ENCODE assay signal across 9 cellular contexts in genomic region chr12:106140223-106140986, GRCh38. TPM values are rescaled to one million over a fixed set of nuclear protein-coding genes. Genes with fewer than 3 reads are reported as not detected.
A peak's percentile ranks its signal among the peaks of the same experiment; 100 is the strongest.
DNase-seq lines count a peak whose midpoint lies in the region; ATAC-seq, FAIRE-seq and TF ChIP-seq lines count a peak whose summit lies in the region.
"Had no signal": no experiment of that assay in that cellular context is flagged by ENCODE, and none has a peak within 500 bp of the region (broad histone marks: within the 10 kb centered on the region; RNA-seq: fewer than 3 reads in every experiment).

No MANE protein-coding gene starts in this region.

- H3K9ac ChIP-seq in H1 (replicated peaks in 1 of 4; ENCODE audit: extremely low read depth in 1 of 4, low read depth in 3 of 4, low read length in 3 of 4) (peak overlapping the region; percentile 54 to 84 (median 81)), muscle layer of colon (ENCODE audit: low read length) (peak overlapping the region; percentile 78)

- intact Hi-C loops in vagina (cut with DNase I), result no loop called here

- peaks cover 42% of the 10 kb centered on the region for H3K27me3 Mint-ChIP-seq in activated naive CD8-positive, alpha-beta T cell
- H3K27me3 Mint-ChIP-seq in activated naive CD8-positive, alpha-beta T cell treated with anti-CD3 and anti-CD28 coated beads, Interleukin-2, amount 50 U/mL, for 24 hours, result peaks cover 52% of the 10 kb centered on the region
- peaks cover 60% of the 10 kb centered on the region for H3K27me3 Mint-ChIP-seq in activated CD4-positive, alpha-beta T cell treated with anti-CD3 and anti-CD28 coated beads, Interleukin-2, amount 10 ng/mL, durations not matched to agents 7 days and 5 days

- no peak for FAIRE-seq in H1 (lab: Jason Lieb, UNC)
- FAIRE-seq: colon had no signal

- H3K14ac ChIP-seq in H1 (ENCODE audit: insufficient read length), result no peak overlapping the region

- H2BK20ac ChIP-seq in H1 (ENCODE audit: low read length), result no peak overlapping the region

- WGBS in H1 (ENCODE audit: extremely low coverage in 1 of 2, insufficient coverage in 1 of 2, insufficient read length in 1 of 2, insufficient replicate concordance in 2 of 2, low coverage in 1 of 2, low lambda C conversion rate in 2 of 2, missing lambda C conversion rate in 1 of 2), 2 experiments, result 37% methylated on average over 15 of the region's 15 CpGs; no CpG with 5 or more reads in 1 of the 2 experiments

- H3K36me3 Mint-ChIP-seq in activated naive CD8-positive, alpha-beta T cell, result no peaks in the 10 kb centered on the region
- H3K36me3 Mint-ChIP-seq in activated naive CD8-positive, alpha-beta T cell treated with anti-CD3 and anti-CD28 coated beads, Interleukin-2, amount 50 U/mL, for 24 hours (ENCODE audit: low read depth), result no peaks in the 10 kb centered on the region
- no peaks in the 10 kb centered on the region for H3K36me3 Mint-ChIP-seq in activated CD4-positive, alpha-beta T cell treated with anti-CD3 and anti-CD28 coated beads, Interleukin-2, amount 10 ng/mL, durations not matched to agents 7 days and 5 days (ENCODE audit: low read depth)

- peak overlapping the region; percentile 88 to 91 for H3K4me2 ChIP-seq in H1 (ENCODE audit: insufficient read depth in 1 of 2, low read depth in 2 of 2, low read length in 2 of 2)

- H4K8ac ChIP-seq in H1 (ENCODE audit: extremely low read depth, insufficient read depth, low read length), result no peak overlapping the region

- H2BK5ac ChIP-seq in H1 (ENCODE audit: low read depth, low read length), result peak overlapping the region; percentile 92

- no peak for ATAC-seq in activated naive CD8-positive, alpha-beta T cell treated with anti-CD3 and anti-CD28 coated beads, Interleukin-2, amount 50 U/mL, for 24 hours

- H3K4me1 ChIP-seq in H1 (replicated peaks in 1 of 4; ENCODE audit: control insufficient read depth in 3 of 4, insufficient read depth in 4 of 4, low read length in 3 of 4) (peaks cover 8 to 34% (median 20%) of the 10 kb centered on the region in 4 experiments; a peak in 6 of 7 replicates), muscle layer of colon (ENCODE audit: insufficient read depth, low read length) (peaks cover 20% of the 10 kb centered on the region), vagina (peaks cover 38% of the 10 kb centered on the region)

- H3K27ac ChIP-seq in H1 (ENCODE audit: low read depth, low read length) (peak overlapping the region; percentile 88; the same call in 1 of the 2 replicates), muscle layer of colon (ENCODE audit: low read depth, low read length) (peak overlapping the region; percentile 85), vagina (peak overlapping the region; percentile 94)

- H3K79me2 ChIP-seq in H1 (ENCODE audit: control insufficient read depth in 1 of 2, insufficient read depth in 2 of 2, low read length in 2 of 2), result peaks cover 0 to 50% of the 10 kb centered on the region in 2 experiments; a peak in 2 of 4 replicates

- no peak overlapping the region for H3K27ac Mint-ChIP-seq in activated naive CD8-positive, alpha-beta T cell
- H3K27ac Mint-ChIP-seq in activated naive CD8-positive, alpha-beta T cell treated with anti-CD3 and anti-CD28 coated beads, Interleukin-2, amount 50 U/mL, for 24 hours, result no peak overlapping the region
- no peak overlapping the region for H3K27ac Mint-ChIP-seq in activated CD4-positive, alpha-beta T cell treated with anti-CD3 and anti-CD28 coated beads, Interleukin-2, amount 10 ng/mL, durations not matched to agents 7 days and 5 days

- H3K4me1 Mint-ChIP-seq in activated naive CD8-positive, alpha-beta T cell (ENCODE audit: low read depth), result peaks cover 16% of the 10 kb centered on the region
- peaks cover 14% of the 10 kb centered on the region for H3K4me1 Mint-ChIP-seq in activated naive CD8-positive, alpha-beta T cell treated with anti-CD3 and anti-CD28 coated beads, Interleukin-2, amount 50 U/mL, for 24 hours
- peaks cover 3% of the 10 kb centered on the region for H3K4me1 Mint-ChIP-seq in activated CD4-positive, alpha-beta T cell treated with anti-CD3 and anti-CD28 coated beads, Interleukin-2, amount 10 ng/mL, durations not matched to agents 7 days and 5 days

- peaks cover 0 to 7% (median 0%) of the 10 kb centered on the region in 4 experiments; a peak in 1 of 7 replicates for H3K27me3 ChIP-seq in H1 (replicated peaks in 1 of 4; ENCODE audit: control insufficient read depth in 3 of 4, extremely low read depth in 1 of 4, insufficient read depth in 3 of 4, low read length in 3 of 4)
- H3K27me3 ChIP-seq in muscle layer of colon (ENCODE audit: control insufficient read depth in 1 of 2, insufficient read depth in 2 of 2, low read length in 2 of 2), result no peaks in the 10 kb centered on the region
- H3K27me3 ChIP-seq in vagina, result no peaks in the 10 kb centered on the region

- peak overlapping the region; percentile 28 for H4K5ac ChIP-seq in H1 (ENCODE audit: insufficient read length, low read depth, low read length)

- peaks cover 3% of the 10 kb centered on the region; the same call in 1 of the 2 replicates for H3K79me1 ChIP-seq in H1 (ENCODE audit: low read depth, low read length)

- no peaks in the 10 kb centered on the region for H3K9me3 Mint-ChIP-seq in activated naive CD8-positive, alpha-beta T cell (ENCODE audit: low read depth)
- H3K9me3 Mint-ChIP-seq in activated naive CD8-positive, alpha-beta T cell treated with anti-CD3 and anti-CD28 coated beads, Interleukin-2, amount 50 U/mL, for 24 hours, result no peaks in the 10 kb centered on the region
- H3K9me3 Mint-ChIP-seq in activated CD4-positive, alpha-beta T cell treated with anti-CD3 and anti-CD28 coated beads, Interleukin-2, amount 10 ng/mL, durations not matched to agents 7 days and 5 days, result no peaks in the 10 kb centered on the region

- peak overlapping the region; percentile 52; the same call in 1 of the 2 replicates for H3K18ac ChIP-seq in H1 (ENCODE audit: extremely low read depth, low read length)

- H3K23me2 ChIP-seq in H1 (ENCODE audit: low read depth, low read length), result peaks cover 16% of the 10 kb centered on the region

- POLR2A ChIA-PET in H1 (lab: Charles Lee; ENCODE audit: partially characterized antibody), result interaction anchor here (1.1 to 3.1 kb wide), 11 partner anchors 9 to 422 kb away, joined by 3 to 27 read pairs (median 6); no protein-coding TSS in a partner anchor
- POLR2A ChIA-PET in activated CD4-positive, alpha-beta T cell treated with anti-CD3 and anti-CD28 coated beads, Interleukin-2, amount 10 ng/mL, durations not matched to agents 7 days and 5 days (lab: Charles Lee), result no interaction called here

- no peak overlapping the region for H2BK120ac ChIP-seq in H1 (replicated peaks; ENCODE audit: low read depth, low read length)

- in situ Hi-C loops in GM13977 (cut with MboI; ENCODE audit: low pct_unique_long_range_greater_than_20kb, low sequenced_read_pairs, unreplicated experiment), result no loop called here

- H4K20me1 ChIP-seq in H1 (replicated peaks in 1 of 2; ENCODE audit: control insufficient read depth in 1 of 2, insufficient read depth in 2 of 2, low read length in 2 of 2), result no peaks in the 10 kb centered on the region

- H3K36me3 ChIP-seq in H1 (ENCODE audit: control insufficient read depth in 2 of 4, insufficient read depth in 4 of 4, low read length in 3 of 4) (no peaks in the 10 kb centered on the region), muscle layer of colon (ENCODE audit: insufficient read depth, low read length) (no peaks in the 10 kb centered on the region), vagina (no peaks in the 10 kb centered on the region)

- H3K23ac ChIP-seq in H1 (ENCODE audit: insufficient read length), result no peak overlapping the region

- TF ChIP-seq RAD21 in H1 (IDR thresholded peaks at IDR 0.05 in 1 of 2, conservative IDR thresholded peaks at IDR 0.05 in 1 of 2; ENCODE audit: low read depth in 2 of 2, low read length in 2 of 2), result no peak

- TF ChIP-seq POLR2A in H1 (IDR thresholded peaks at IDR 0.05; ENCODE audit: control extremely low read depth in 1 of 2, low read depth in 2 of 2, low read length in 2 of 2) (no peak; a peak in 1 of 3 replicates), vagina (IDR thresholded peaks at IDR 0.05) (no peak)

- peak overlapping the region; percentile 82 for H2BK12ac ChIP-seq in H1 (ENCODE audit: low read depth, low read length)

- no peak for TF ChIP-seq CTCF in H1 (IDR thresholded peaks at IDR 0.05; ENCODE audit: control extremely low read depth in 1 of 3, insufficient read depth in 1 of 3, low read depth in 1 of 3, low read length in 3 of 3)
- no peak for TF ChIP-seq CTCF in vagina (IDR thresholded peaks at IDR 0.05)
- no peak for TF ChIP-seq CTCF in GM13977 (IDR thresholded peaks at IDR 0.05; ENCODE audit: extremely low read depth, insufficient read depth, missing control alignments)

- peak overlapping the region; percentile 58 for H3K4ac ChIP-seq in H1 (replicated peaks; ENCODE audit: insufficient read length, low read depth, low read length)

- H2AFZ ChIP-seq in H1 (ENCODE audit: low read length), result no peak overlapping the region

- CTCF ChIA-PET in H1 (lab: Charles Lee; ENCODE audit: partially characterized antibody), result interaction anchor here (0.8 to 1.7 kb wide), 5 partner anchors 9 to 720 kb away, joined by 3 to 5 read pairs (median 3); no protein-coding TSS in a partner anchor
- CTCF ChIA-PET in activated CD4-positive, alpha-beta T cell treated with anti-CD3 and anti-CD28 coated beads, Interleukin-2, amount 10 ng/mL, durations not matched to agents 7 days and 5 days (lab: Charles Lee), result no interaction called here

- peak overlapping the region; percentile 25 for H4K91ac ChIP-seq in H1 (replicated peaks; ENCODE audit: insufficient read length, low read length)

- no peaks in the 10 kb centered on the region for H3K9me3 ChIP-seq in H1 (ENCODE audit: insufficient read depth in 2 of 2, low read depth in 1 of 2, low read length in 1 of 2)
- no peaks in the 10 kb centered on the region for H3K9me3 ChIP-seq in muscle layer of colon (ENCODE audit: low read length)
- H3K9me3 ChIP-seq in vagina, result no peaks in the 10 kb centered on the region

- peak overlapping the region; percentile 56 for H3K4me3 Mint-ChIP-seq in activated naive CD8-positive, alpha-beta T cell
- H3K4me3 Mint-ChIP-seq in activated naive CD8-positive, alpha-beta T cell treated with anti-CD3 and anti-CD28 coated beads, Interleukin-2, amount 50 U/mL, for 24 hours, result no peak overlapping the region
- no peak overlapping the region for H3K4me3 Mint-ChIP-seq in activated CD4-positive, alpha-beta T cell treated with anti-CD3 and anti-CD28 coated beads, Interleukin-2, amount 10 ng/mL, durations not matched to agents 7 days and 5 days

- no peak for TF ChIP-seq EP300 in H1 (IDR thresholded peaks at IDR 0.05; ENCODE audit: borderline replicate concordance in 1 of 2, low read depth in 2 of 2, low read length in 2 of 2)

- H3K4me3 ChIP-seq in H1 (ENCODE audit: extremely low read depth in 1 of 4, insufficient read depth in 2 of 4, low read depth in 3 of 4, low read length in 4 of 4) (peak overlapping the region; percentile 76 to 80 (median 78)), muscle layer of colon (ENCODE audit: low read depth in 1 of 2, low read length in 2 of 2) (peak overlapping the region; percentile 52 to 60), vagina (peak overlapping the region; percentile 77 to 97)

- DNase-seq in activated naive CD8-positive, alpha-beta T cell treated with anti-CD3 and anti-CD28 coated beads, Interleukin-2, amount 50 U/mL, for 24 hours, result no peak
- DNase-seq in H1 (ENCODE audit: low read depth in 1 of 2, low spot score in 2 of 2), result no peak
- no peak for DNase-seq in vagina (ENCODE audit: extremely low spot score in 2 of 2)
- DNase-seq in activated CD4-positive, alpha-beta T cell treated with anti-CD3 and anti-CD28 coated beads, Interleukin-2, amount 10 ng/mL, durations not matched to agents 7 days and 5 days, result no peak
- no peak for DNase-seq in HT-29 (ENCODE audit: low spot score)
- DNase-seq in GM13977 (ENCODE audit: low spot score), result no peak

- peak overlapping the region; percentile 94; the same call in 1 of the 2 replicates for H2AK5ac ChIP-seq in H1 (ENCODE audit: low read depth, low read length)

- H2BK15ac ChIP-seq in H1 (ENCODE audit: low read length), result peak overlapping the region; percentile 13; the same call in 1 of the 2 replicates

- no peak overlapping the region for H3K56ac ChIP-seq in H1 (replicated peaks; ENCODE audit: insufficient read length, low read depth, low read length)

RNA-seq across cellular contexts. Expression of gene NUAK1, which starts 1.7 kb away (rescaled TPM):
- total RNA-seq in H1 (2021; fragmentation: NEBNext Ultra II Directional; extraction: Animal tissue kit (Norgen Biotek cat#: 25700)), result 18.2 and 18.9 TPM in 2 replicates
- polyA plus RNA-seq in H1 (2011; rRNA removed), result 6.7 and 7.7 TPM in 2 replicates
- polyA plus RNA-seq in H1 (2011; cell fraction: cytosol; rRNA removed), result 7.7 TPM
- 13.5 TPM for polyA plus RNA-seq in H1 (2011; cell fraction: nucleus; rRNA removed)
- 6.6 to 13.0 TPM (median 9.9 TPM) in 4 replicates for polyA plus RNA-seq in H1 (2012, experiment 1 of 2)
- 4.0 TPM for polyA plus RNA-seq in H1 (2012, experiment 2 of 2)
- polyA plus RNA-seq in H1 (2013, experiment 1 of 2), result 6.9 TPM
- polyA plus RNA-seq in H1 (2013, experiment 2 of 2), result 6.9 TPM
- polyA minus RNA-seq in H1 (2011; rRNA and poly(A)+ RNA removed), result 21.4 and 22.7 TPM in 2 replicates
- polyA minus RNA-seq in H1 (2011; cell fraction: cytosol; rRNA and poly(A)+ RNA removed), result 12.1 TPM
- 14.6 TPM for polyA minus RNA-seq in H1 (2011; cell fraction: nucleus; rRNA and poly(A)+ RNA removed)
- 22.8 TPM for total RNA-seq in vagina
- not detected for total RNA-seq in activated CD4-positive, alpha-beta T cell treated with anti-CD3 and anti-CD28 coated beads, Interleukin-2, amount 10 ng/mL, durations not matched to agents 7 days and 5 days
- 0.91 and 1.3 TPM in 2 replicates for total RNA-seq in HT-29 (2014; rRNA removed; shearing (Covaris generic))
